In genomic region chr5:107849118-107849517, GRCh38 we compare ENCODE assay signal across 8 cellular contexts.
"Had no signal": no experiment of that assay in that cellular context is flagged by ENCODE, and none has a peak within 500 bp of the region (broad histone marks: within the 10 kb centered on the region; RNA-seq: fewer than 3 reads in every experiment).

No MANE protein-coding gene starts in this region.

- FAIRE-seq: HTR-8/SVneo, K562 had no signal

- H3K4me1 Mint-ChIP-seq: IgD-negative memory B cell had no signal

- DNase-seq: IMR-90, KBM-7, KG1 had no signal

- H3K27ac ChIP-seq: HL-60, KMS-11 had no signal

- H3K4me3 Mint-ChIP-seq: IgD-negative memory B cell had no signal

- ATAC-seq: K562 had no signal

- H3K9ac ChIP-seq: KMS-11 had no signal

- H3K27me3 Mint-ChIP-seq: IgD-negative memory B cell had no signal

- H3K36me3 Mint-ChIP-seq: IgD-negative memory B cell had no signal

- H3K27ac Mint-ChIP-seq: IgD-negative memory B cell had no signal

- H3K4me3 ChIP-seq: K562 had no signal

- H3K4me2 ChIP-seq: KMS-11 had no signal
